In genomic region chr9:135584934-135585333, GRCh38 we compare ENCODE assay signal across 20 cellular contexts. TPM values are rescaled to one million over a fixed set of nuclear protein-coding genes. Genes with fewer than 3 reads are reported as not detected.
DNase-seq lines count a peak whose midpoint lies in the region; ATAC-seq and TF ChIP-seq lines count a peak whose summit lies in the region.
"Had no signal": no experiment of that assay in that cellular context is flagged by ENCODE, and none has a peak within 500 bp of the region (broad histone marks: within the 10 kb centered on the region; RNA-seq: fewer than 3 reads in every experiment).

No MANE protein-coding gene starts in this region.

- no peaks in the 10 kb centered on the region for H3K36me3 ChIP-seq in BLaER1 treated with 17β-estradiol and CSF1 and Interleukin-3, amounts not matched to agents 10 nM and 100 nM
- H3K36me3 ChIP-seq in brain microvascular endothelial cell (replicated peaks) (no peaks in the 10 kb centered on the region), osteoblast (ENCODE audit: insufficient read depth, low read length) (no peaks in the 10 kb centered on the region)
- H3K36me3 ChIP-seq: SJSA1 had no signal

- in situ Hi-C loops in brain microvascular endothelial cell (cut with HindIII; ENCODE audit: low pct_ligation_motif_present, low sequenced_read_pairs), result no loop called here

- TF ChIP-seq CTCF in brain microvascular endothelial cell (IDR thresholded peaks at IDR 0.05; ENCODE audit: low read depth, low read length, missing control alignments), result no peak
- no peak for TF ChIP-seq CTCF in osteoblast (IDR thresholded peaks at IDR 0.05; ENCODE audit: extremely low read depth, low read depth, low read length)

- peak overlapping the region; percentile 7 to 95 (median 81); a peak in 19 of 22 replicates for H3K4me2 ChIP-seq in BLaER1 treated with 17β-estradiol and CSF1 and Interleukin-3, amounts not matched to agents 10 nM and 100 nM
- no peak overlapping the region for H3K4me2 ChIP-seq in osteoblast (ENCODE audit: insufficient read depth, low read length)

- peak overlapping the region in 2 of 11 experiments; percentile 49 to 55; a peak in 2 of 22 replicates for H3K27ac ChIP-seq in BLaER1 treated with 17β-estradiol and CSF1 and Interleukin-3, amounts not matched to agents 10 nM and 100 nM
- H3K27ac ChIP-seq in brain microvascular endothelial cell (no peak overlapping the region), osteoblast (ENCODE audit: low read depth, low read length) (no peak overlapping the region)
- H3K27ac ChIP-seq: RWPE1, SJSA1 had no signal

- no peak for ATAC-seq in GM21528 (IDR thresholded peaks at IDR 0.05; ENCODE audit: low FRiP score, unreplicated experiment)

- H3K9me3 ChIP-seq in BLaER1 treated with 17β-estradiol and CSF1 and Interleukin-3, amounts not matched to agents 10 nM and 100 nM (replicated peaks in 1 of 11), result no peaks in the 10 kb centered on the region
- no peaks in the 10 kb centered on the region for H3K9me3 ChIP-seq in osteoblast (ENCODE audit: low read depth, low read length)
- H3K9me3 ChIP-seq: SJSA1 had no signal

- H3K79me2 ChIP-seq in osteoblast (ENCODE audit: insufficient read depth, low read length), result no peaks in the 10 kb centered on the region

- no peaks in the 10 kb centered on the region for H4K20me1 ChIP-seq in BLaER1 treated with 17β-estradiol and CSF1 and Interleukin-3, amounts not matched to agents 10 nM and 100 nM
- no peaks in the 10 kb centered on the region for H4K20me1 ChIP-seq in osteoblast (ENCODE audit: insufficient read depth, low read length)

- no peak overlapping the region for H2AFZ ChIP-seq in osteoblast (ENCODE audit: low read length)

- peaks cover 0 to 39% (median 29%) of the 10 kb centered on the region in 10 experiments; a peak in 17 of 20 replicates for H3K4me1 ChIP-seq in BLaER1 treated with 17β-estradiol and CSF1 and Interleukin-3, amounts not matched to agents 10 nM and 100 nM
- no peaks in the 10 kb centered on the region for H3K4me1 ChIP-seq in osteoblast (ENCODE audit: insufficient read depth, low read length)
- H3K4me1 ChIP-seq: SJSA1 had no signal

- peak; percentile 37 for DNase-seq in HT1080 (ENCODE audit: low read depth)
- DNase-seq in brain microvascular endothelial cell, result peak; percentile 9
- DNase-seq in osteoblast (ENCODE audit: insufficient read length, low spot score, missing footprints), result peak; percentile 45
- no peak for DNase-seq in NOMO-1 (lab: John Stamatoyannopoulos, UW; ENCODE audit: unreplicated experiment in 2 of 2)
- no peak for DNase-seq in SW480 (ENCODE audit: low spot score)
- no peak for DNase-seq in NCI-H187 (lab: John Stamatoyannopoulos, UW)
- DNase-seq: ACHN; CD4-positive, alpha-beta memory T cell; DND-41; GF-D8; Karpas-422; NCI-H1105 treated with DMSO at 0.1 percent for 48 hours; NCI-H1930; NCI-H524; OCI-M1 had no signal

- no peaks in the 10 kb centered on the region for H3K27me3 ChIP-seq in BLaER1 treated with 17β-estradiol and CSF1 and Interleukin-3, amounts not matched to agents 10 nM and 100 nM
- no peaks in the 10 kb centered on the region for H3K27me3 ChIP-seq in brain microvascular endothelial cell (replicated peaks)
- no peaks in the 10 kb centered on the region for H3K27me3 ChIP-seq in osteoblast (ENCODE audit: insufficient read depth, low read length)

- no peak overlapping the region; a peak in 1 of 20 replicates for H3K4me3 ChIP-seq in BLaER1 treated with 17β-estradiol and CSF1 and Interleukin-3, amounts not matched to agents 10 nM and 100 nM
- H3K4me3 ChIP-seq in brain microvascular endothelial cell (ENCODE audit: low read depth, low read length) (no peak overlapping the region), osteoblast (ENCODE audit: insufficient read depth, low read length) (no peak overlapping the region)
- H3K4me3 ChIP-seq: SJSA1 had no signal

- peak overlapping the region in 4 of 11 experiments; percentile 19 to 66 (median 31); a peak in 5 of 22 replicates for H3K9ac ChIP-seq in BLaER1 treated with 17β-estradiol and CSF1 and Interleukin-3, amounts not matched to agents 10 nM and 100 nM

RNA-seq across cellular contexts. Expression of gene PAEP, which starts 23.4 kb away (rescaled TPM):
- 15.7 and 17.5 TPM in 2 replicates for total RNA-seq in HT1080 (2014; rRNA removed; shearing (Covaris generic))
- 35.1 and 39.7 TPM in 2 replicates for polyA plus RNA-seq in HT1080 (2015; cell fraction: cytosol; rRNA removed)
- polyA plus RNA-seq in HT1080 (2015; cell fraction: nucleus; rRNA removed), result 145 and 196 TPM in 2 replicates
- not detected in 2 replicates for total RNA-seq in osteoblast
- total RNA-seq: CD4-positive, alpha-beta memory T cell; SJSA1 had no signal
- polyA plus RNA-seq: CD4-positive, alpha-beta memory T cell had no signal

RNA-seq across cellular contexts. Expression of gene OBP2A, which starts 39.0 kb away (rescaled TPM):
- total RNA-seq in HT1080 (2014; rRNA removed; shearing (Covaris generic)), result 0.24 TPM in 1 of 2 replicates, not detected in the other
- polyA plus RNA-seq in HT1080 (2015; cell fraction: cytosol; rRNA removed), result not detected in 2 replicates
- polyA plus RNA-seq in HT1080 (2015; cell fraction: nucleus; rRNA removed), result 0.51 TPM in 1 of 2 replicates, not detected in the other
- total RNA-seq in osteoblast, result not detected in 2 replicates
- total RNA-seq: CD4-positive, alpha-beta memory T cell; H4; SJSA1 had no signal
- polyA plus RNA-seq: CD4-positive, alpha-beta memory T cell had no signal

RNA-seq across cellular contexts. Expression of gene GLT6D1, which starts 54.4 kb away (rescaled TPM):
- total RNA-seq in HT1080 (2014; rRNA removed; shearing (Covaris generic)), result not detected in 2 replicates
- not detected in 2 replicates for polyA plus RNA-seq in HT1080 (2015; cell fraction: cytosol; rRNA removed)
- not detected in 2 replicates for polyA plus RNA-seq in HT1080 (2015; cell fraction: nucleus; rRNA removed)
- total RNA-seq in osteoblast, result not detected in 2 replicates
- total RNA-seq: CD4-positive, alpha-beta memory T cell; H4; SJSA1 had no signal
- polyA plus RNA-seq: CD4-positive, alpha-beta memory T cell had no signal

Comparison
In these comparisons a context has a peak if more than half of its experiments do, and no peak if none do; other contexts are left out.
1. DNase-seq: peak in HT1080 (single experiment), brain microvascular endothelial cell (single experiment) and osteoblast (single experiment); none in NOMO-1 (0 of 2), SW480 (single experiment) and NCI-H187 (0 of 2).
2. RNA of gene PAEP, which starts 23.4 kb away (total RNA-seq): 15.7 to 17.5 TPM in HT1080; not detected in osteoblast; every median in the first group is over 10 times any median in the second.